Comparison of ENCODE assay signal across 19 cellular contexts in the genomic region with DNA sequence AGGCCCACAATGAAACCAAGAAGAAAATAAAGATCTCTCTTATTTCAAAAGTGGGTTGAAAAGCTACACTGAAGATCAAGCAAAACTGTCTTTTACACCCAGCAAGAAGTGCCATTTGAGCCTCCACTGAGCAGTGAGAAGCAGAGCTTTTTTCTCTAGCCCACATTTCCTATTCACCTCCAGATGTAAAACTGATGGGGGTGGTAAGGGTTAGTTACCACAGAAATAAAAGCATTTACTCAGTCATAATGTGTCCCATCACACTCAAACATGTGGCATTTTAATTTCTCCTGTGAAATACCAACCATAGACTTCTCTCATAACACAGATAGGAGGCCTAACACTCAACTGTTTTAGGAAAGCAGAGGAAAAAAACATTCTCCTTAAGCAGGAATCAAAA.
"Had no signal": no experiment of that assay in that cellular context is flagged by ENCODE, and none has a peak within 500 bp of the region (broad histone marks: within the 10 kb centered on the region; RNA-seq: fewer than 3 reads in every experiment).

No MANE protein-coding gene starts in this region.

- H3K27me3 ChIP-seq: colonic mucosa, esophagus squamous epithelium, gastroesophageal sphincter, ovary, spleen, transverse colon had no signal

- H3K36me3 Mint-ChIP-seq: natural killer cell, WTC11 had no signal

- H3K36me3 ChIP-seq: colonic mucosa, ovary, prostate gland, transverse colon had no signal

- H3K27me3 Mint-ChIP-seq: central memory CD8-positive, alpha-beta T cell had no signal

- DNase-seq: activated CD4-positive, alpha-beta T cell treated with anti-CD3 and anti-CD28 coated beads, Interleukin-2, amount 50 U/mL, for 4 hours; activated effector memory CD4-positive, alpha-beta T cell treated with Interleukin-2 at 50 U/mL for 16 hours; activated naive CD4-positive, alpha-beta T cell treated with anti-CD3 and anti-CD28 coated beads for 36 hours; colonic mucosa; esophagus squamous epithelium; head of caudate nucleus; left ventricle myocardium superior; mammary epithelial cell; midbrain; natural killer cell; ovary; spleen; stimulated activated CD4-positive, alpha-beta T cell treated with anti-CD3 and anti-CD28 coated beads, Interleukin-4, amount 100 ng/mL, for 1 hour; T-helper 1 cell; transverse colon had no signal

- H3K9me3 ChIP-seq: colonic mucosa, esophagus squamous epithelium, gastroesophageal sphincter, ovary, prostate gland, spleen, transverse colon had no signal

- H3K4me3 ChIP-seq: colonic mucosa, esophagus squamous epithelium, gastroesophageal sphincter, ovary, prostate gland, spleen, transverse colon had no signal

- ATAC-seq: gastroesophageal sphincter, left ventricle myocardium superior, natural killer cell, WTC11 had no signal

- H3K27ac Mint-ChIP-seq: activated naive CD4-positive, alpha-beta T cell treated with anti-CD3 and anti-CD28 coated beads for 36 hours; natural killer cell; WTC11 had no signal

- H3K27ac ChIP-seq: colonic mucosa, esophagus squamous epithelium, gastroesophageal sphincter, ovary, prostate gland, spleen, transverse colon had no signal

- H3K4me3 Mint-ChIP-seq: activated naive CD4-positive, alpha-beta T cell treated with anti-CD3 and anti-CD28 coated beads for 36 hours; central memory CD8-positive, alpha-beta T cell; natural killer cell; WTC11 had no signal

- H3K9me3 Mint-ChIP-seq: activated naive CD4-positive, alpha-beta T cell treated with anti-CD3 and anti-CD28 coated beads for 36 hours; central memory CD8-positive, alpha-beta T cell; natural killer cell; WTC11 had no signal

- H3K4me1 ChIP-seq: colonic mucosa, esophagus squamous epithelium, gastroesophageal sphincter, prostate gland, spleen, transverse colon had no signal
